23 cellular contexts compared by ENCODE assay signal in the genomic region with DNA sequence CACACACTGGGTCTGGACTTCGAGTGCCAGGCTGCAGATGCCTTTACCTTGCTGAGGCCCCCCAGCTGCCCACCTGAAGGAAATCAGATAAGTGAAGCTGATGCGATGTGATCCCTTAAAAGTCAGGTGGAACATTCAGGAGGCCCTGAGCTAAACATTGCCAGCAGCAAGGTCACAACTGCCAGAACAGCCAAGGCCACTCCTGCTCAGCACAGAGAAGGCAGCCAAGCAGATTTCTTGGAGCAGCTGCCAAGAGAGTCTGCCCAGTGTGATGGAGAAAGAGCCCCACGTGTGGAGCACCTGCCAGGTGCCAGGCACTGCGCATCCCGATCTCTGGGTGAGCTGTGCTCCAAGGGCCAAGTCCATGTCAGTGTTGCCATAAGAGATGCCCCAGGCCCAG.
"Had no signal": no experiment of that assay in that cellular context is flagged by ENCODE, and none has a peak within 500 bp of the region (broad histone marks: within the 10 kb centered on the region; RNA-seq: fewer than 3 reads in every experiment).

No MANE protein-coding gene starts in this region.

- ATAC-seq: naive thymus-derived CD8-positive, alpha-beta T cell; psoas muscle; right cardiac atrium; right lobe of liver; stimulated activated effector memory CD8-positive, alpha-beta T cell treated with anti-CD3 and anti-CD28 coated beads, Interleukin-12 subunit alpha, Interleukin-12 subunit beta, amount 100 ng/mL, for 72 hours; stimulated activated naive B cell treated with anti-CD40 and anti-IgM and Interleukin-4, amounts not matched to agents 10 μg/mL and 1 μg/mL and 100 μg/mL, for 72 hours; upper lobe of right lung had no signal

- FAIRE-seq: small intestine had no signal

- H3K36me3 ChIP-seq: ovary, right lobe of liver, sigmoid colon, stomach, tibial artery, transverse colon, upper lobe of right lung, uterus had no signal

- H3K4me1 ChIP-seq: parathyroid adenoma, psoas muscle, right lobe of liver, sigmoid colon, stomach, tibial artery, transverse colon, upper lobe of right lung, uterus had no signal

- DNase-seq: naive thymus-derived CD8-positive, alpha-beta T cell; nephron progenitor cell; occipital lobe; ovary; posterior cingulate gyrus; psoas muscle; right cardiac atrium; right lobe of liver; sigmoid colon; small intestine; stimulated activated CD4-positive, alpha-beta T cell treated with anti-CD3 and anti-CD28 coated beads, Interleukin-15, amount 100 ng/mL, for 24 hours; stimulated activated CD4-positive, alpha-beta T cell treated with anti-CD3 and anti-CD28 coated beads, Interleukin-2, amount 100 ng/mL, for 24 hours; stimulated activated CD4-positive, alpha-beta T cell treated with anti-CD3 and anti-CD28 coated beads, Interleukin-2, amount 100 ng/mL, for 48 hours; stimulated activated CD4-positive, alpha-beta T cell treated with anti-CD3 and anti-CD28 coated beads, Interleukin-4, amount 100 ng/mL, for 24 hours; stimulated activated naive B cell treated with anti-CD40 and anti-IgM and Interleukin-4, amounts not matched to agents 10 μg/mL and 1 μg/mL and 100 μg/mL, for 72 hours; stimulated activated naive CD4-positive, alpha-beta T cell treated with Interleukin-2 at 50 U/mL for 16 hours; stomach; tibial artery; transverse colon; upper lobe of right lung; uterus had no signal

- H3K27ac ChIP-seq: ovary, parathyroid adenoma, psoas muscle, right lobe of liver, sigmoid colon, stomach, tibial artery, transverse colon, upper lobe of right lung, uterus had no signal

- H3K9me3 ChIP-seq: ovary, right lobe of liver, transverse colon, uterus had no signal

- H3K4me3 ChIP-seq: ovary, psoas muscle, right lobe of liver, sigmoid colon, stomach, tibial artery, transverse colon, upper lobe of right lung, uterus had no signal

- H3K27me3 ChIP-seq: ovary, right lobe of liver, sigmoid colon, tibial artery, transverse colon, upper lobe of right lung, uterus had no signal
